Comparison of ENCODE assay signal across 18 cellular contexts in genomic region chr11:133995066-133995465, GRCh38. TPM values are rescaled to one million over a fixed set of nuclear protein-coding genes. Genes with fewer than 3 reads are reported as not detected.
DNase-seq lines count a peak whose midpoint lies in the region; ATAC-seq, FAIRE-seq and TF ChIP-seq lines count a peak whose summit lies in the region.
"Had no signal": no experiment of that assay in that cellular context is flagged by ENCODE, and none has a peak within 500 bp of the region (broad histone marks: within the 10 kb centered on the region; RNA-seq: fewer than 3 reads in every experiment).

No MANE protein-coding gene starts in this region.

- H3K4me1 Mint-ChIP-seq in activated T-helper 17 cell treated with anti-CD3 and anti-CD28 coated beads, Interleukin-2, amount 50 U/mL, for 72 hours: peaks cover 5% of the 10 kb centered on the region

- ATAC-seq in activated T-helper 17 cell treated with anti-CD3 and anti-CD28 coated beads, Interleukin-2, amount 50 U/mL, for 72 hours (replicated peaks): peak; percentile 18
- ATAC-seq in PC-3: no peak

- no peaks in the 10 kb centered on the region for H3K27me3 Mint-ChIP-seq in activated T-helper 17 cell treated with anti-CD3 and anti-CD28 coated beads, Interleukin-2, amount 50 U/mL, for 72 hours

- POLR2A ChIA-PET in PC-3 (lab: Charles Lee; ENCODE audit: unreplicated experiment): no interaction called here

- no peaks in the 10 kb centered on the region for H4K20me1 ChIP-seq in PC-3 (ENCODE audit: low read length)

- H3K4me1 ChIP-seq in PC-3 (ENCODE audit: insufficient read depth, low read length): no peaks in the 10 kb centered on the region
- H3K4me1 ChIP-seq: SJCRH30 had no signal

- no peak for TF ChIP-seq CTCF in PC-3 (conservative IDR thresholded peaks at IDR 0.05; ENCODE audit: low read depth, low read length)

- no TSS peak for BruUV-seq in PC-3 (replicated peaks; lab: Mats Ljungman, UMichigan)

- DNase-seq in NCI-H1417 (lab: John Stamatoyannopoulos, UW) (peak in 2 of 3 experiments; percentile 14), NCI-H1417 treated with DMSO at 0.1 percent for 48 hours (lab: John Stamatoyannopoulos, UW) (no peak), hepatic stellate cell (ENCODE audit: low spot score) (no peak), PC-3 (no peak), RCC 7860 (ENCODE audit: low spot score) (no peak)
- peak; percentile 42 for DNase-seq in Jurkat, Clone E6-1 (ENCODE audit: low read depth, low spot score)
- DNase-seq in activated CD4-positive, alpha-beta T cell treated with anti-CD3 and anti-CD28 coated beads for 48 hours: no peak
- DNase-seq: C1 segment of cervical spinal cord, DMS 273 treated with DMSO at 0.1 percent for 48 hours, H7, NCI-H1092, NCI-H1694 treated with DMSO at 0.1 percent for 48 hours, NCI-H510A, SJCRH30, SW 1271 had no signal

- H3K4me3 ChIP-seq in Jurkat, Clone E6-1 (ENCODE audit: low read length): no peak overlapping the region
- H3K4me3 ChIP-seq in PC-3 (ENCODE audit: low read length): no peak overlapping the region
- H3K4me3 ChIP-seq: SJCRH30 had no signal

- H3K36me3 ChIP-seq in PC-3 (ENCODE audit: low read depth, low read length): no peaks in the 10 kb centered on the region
- H3K36me3 ChIP-seq: SJCRH30 had no signal

- no peaks in the 10 kb centered on the region for H3K9me2 ChIP-seq in PC-3 (replicated peaks; ENCODE audit: low read length)

- no peak overlapping the region for H3K4me3 Mint-ChIP-seq in activated T-helper 17 cell treated with anti-CD3 and anti-CD28 coated beads, Interleukin-2, amount 50 U/mL, for 72 hours

- no peak for FAIRE-seq in RCC 7860 (lab: Jason Lieb, UNC)
- FAIRE-seq: HTR-8/SVneo had no signal

- no peak overlapping the region for H3K27ac Mint-ChIP-seq in activated T-helper 17 cell treated with anti-CD3 and anti-CD28 coated beads, Interleukin-2, amount 50 U/mL, for 72 hours

- H3K4me2 ChIP-seq in PC-3 (ENCODE audit: low read length): no peak overlapping the region

- H3K36me3 Mint-ChIP-seq in activated T-helper 17 cell treated with anti-CD3 and anti-CD28 coated beads, Interleukin-2, amount 50 U/mL, for 72 hours (ENCODE audit: low read depth): no peaks in the 10 kb centered on the region

- H3K9me3 ChIP-seq in PC-3 (ENCODE audit: low read length): no peaks in the 10 kb centered on the region
- H3K9me3 ChIP-seq: SJCRH30 had no signal

- intact Hi-C loops in PC-3 (cut with micrococcal nuclease): no loop called here

- CTCF ChIA-PET in PC-3 (lab: Charles Lee): no interaction called here

- no peaks in the 10 kb centered on the region for H3K9me3 Mint-ChIP-seq in activated T-helper 17 cell treated with anti-CD3 and anti-CD28 coated beads, Interleukin-2, amount 50 U/mL, for 72 hours

- peaks cover 38% of the 10 kb centered on the region for H3K27me3 ChIP-seq in PC-3 (ENCODE audit: low read length)

- H3F3A ChIP-seq in PC-3 (ENCODE audit: low read length, unreplicated experiment): no peaks in the 10 kb centered on the region

- no peak overlapping the region for H3K9ac ChIP-seq in PC-3 (ENCODE audit: low read length)

- H2AFZ ChIP-seq in PC-3 (ENCODE audit: low read length): no peak overlapping the region

- no peak overlapping the region for H3K27ac ChIP-seq in PC-3 (ENCODE audit: low read length)
- H3K27ac ChIP-seq: 22Rv1, SJCRH30 had no signal

- no peaks in the 10 kb centered on the region for H3K79me2 ChIP-seq in PC-3 (ENCODE audit: low read length)

RNA-seq across cellular contexts. Expression of gene IGSF9B, which starts 38.3 kb away (rescaled TPM):
- 14.1 TPM for polyA plus RNA-seq in Jurkat, Clone E6-1 (2012; ENCODE audit: insufficient read depth, insufficient read length)
- 100 to 1,000 TPM in 1 of 2 donors, 10 to 100 TPM in 1; 25.4 to 279 TPM for total RNA-seq in activated T-helper 17 cell treated with anti-CD3 and anti-CD28 coated beads, Interleukin-2, amount 50 U/mL, for 72 hours
- 0.58 and 1.3 TPM in 2 replicates for total RNA-seq in PC-3 (2014; rRNA removed)
- total RNA-seq: SJCRH30 had no signal

Comparison
In these comparisons a context has a peak if more than half of its experiments do, and no peak if none do; other contexts are left out.
1. DNase-seq: peak in NCI-H1417 (2 of 3) and Jurkat, Clone E6-1 (single experiment); none in NCI-H1417 treated with DMSO at 0.1 percent for 48 hours (single experiment), hepatic stellate cell (single experiment), PC-3 (single experiment), RCC 7860 (single experiment) and activated CD4-positive, alpha-beta T cell treated with anti-CD3 and anti-CD28 coated beads for 48 hours (single experiment).
2. RNA of gene IGSF9B, which starts 38.3 kb away (total RNA-seq): 25.4 to 279 TPM in activated T-helper 17 cell treated with anti-CD3 and anti-CD28 coated beads, Interleukin-2, amount 50 U/mL, for 72 hours; 0.58 to 1.3 TPM in PC-3; every median in the first group is over 10 times any median in the second.